8 cellular contexts compared by ENCODE assay signal in the genomic region with DNA sequence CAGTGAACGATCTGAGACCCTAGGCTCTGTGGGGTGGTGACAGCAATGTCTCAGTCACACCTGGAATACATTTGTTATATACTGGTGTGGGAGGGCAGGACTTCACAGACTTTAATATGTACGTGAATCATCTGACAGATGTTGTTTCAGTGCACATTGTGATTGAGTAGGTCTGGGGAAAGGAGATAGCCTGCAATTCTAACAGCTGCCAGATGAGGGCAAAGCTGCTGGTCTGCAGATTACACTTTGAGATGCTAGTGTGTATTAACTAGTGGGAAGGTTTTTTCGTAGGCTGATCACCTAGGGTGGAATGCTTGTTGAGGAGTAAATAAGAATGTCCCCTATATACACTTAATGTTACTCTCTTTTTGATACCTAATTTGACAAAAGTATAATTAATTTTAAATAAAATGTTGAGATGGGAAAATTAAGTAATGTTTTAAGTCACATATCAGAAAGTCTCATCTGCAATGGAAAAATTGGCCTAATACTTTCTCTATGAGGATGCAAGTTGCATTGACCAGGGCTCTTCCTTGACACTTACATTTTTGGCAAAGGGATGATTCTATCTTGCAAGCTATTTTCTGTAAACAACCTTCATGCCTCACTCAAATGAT.
A peak's percentile ranks its signal among the peaks of the same experiment; 100 is the strongest.
DNase-seq lines count a peak whose midpoint lies in the region; ATAC-seq and TF ChIP-seq lines count a peak whose summit lies in the region.

No MANE protein-coding gene starts in this region.

- ATAC-seq in activated T-cell treated with anti-CD3 and anti-CD28 coated beads, Interleukin-2, amount 50 U/mL, for 72 hours (replicated peaks in 1 of 2): no peak
- ATAC-seq in GM21737 (IDR thresholded peaks at IDR 0.05; ENCODE audit: unreplicated experiment): peak; percentile 60
- ATAC-seq in gastroesophageal sphincter: no peak
- no peak for ATAC-seq in naive thymus-derived CD8-positive, alpha-beta T cell

- no peak overlapping the region for H3K27ac ChIP-seq in SJCRH30
- H3K27ac ChIP-seq in gastroesophageal sphincter: no peak overlapping the region
- H3K27ac ChIP-seq in smooth muscle cell (ENCODE audit: low read depth): no peak overlapping the region

- no peak for TF ChIP-seq POLR2A in gastroesophageal sphincter (IDR thresholded peaks at IDR 0.05)

- no peaks in the 10 kb centered on the region for H3K36me3 ChIP-seq in SJCRH30
- H3K36me3 ChIP-seq in gastroesophageal sphincter: no peaks in the 10 kb centered on the region
- no peaks in the 10 kb centered on the region for H3K36me3 ChIP-seq in smooth muscle cell (ENCODE audit: low read depth)

- no peaks in the 10 kb centered on the region for H3F3A ChIP-seq in smooth muscle cell (ENCODE audit: low read depth)

- no peaks in the 10 kb centered on the region for H3K4me1 Mint-ChIP-seq in activated T-cell treated with anti-CD3 and anti-CD28 coated beads, Interleukin-2, amount 50 U/mL, for 72 hours (ENCODE audit: low read depth)
- no peaks in the 10 kb centered on the region for H3K4me1 Mint-ChIP-seq in naive thymus-derived CD8-positive, alpha-beta T cell

- no peak overlapping the region for H3K4me2 ChIP-seq in smooth muscle cell

- H3K4me1 ChIP-seq in SJCRH30 (no peaks in the 10 kb centered on the region), gastroesophageal sphincter (no peaks in the 10 kb centered on the region), smooth muscle cell (ENCODE audit: low read depth) (no peaks in the 10 kb centered on the region)

- TF ChIP-seq EP300 in gastroesophageal sphincter (IDR thresholded peaks at IDR 0.05): no peak

- DNase-seq in activated T-cell treated with anti-CD3 and anti-CD28 coated beads, Interleukin-2, amount 50 U/mL, for 72 hours: peak; percentile 0 to 2
- no peak for DNase-seq in activated T-cell treated with anti-CD3 and anti-CD28 coated beads for 4 hours
- DNase-seq in HuH-7.5 (ENCODE audit: low spot score): peak; percentile 13
- peak; percentile 17 to 58 for DNase-seq in SJCRH30
- no peak for DNase-seq in smooth muscle cell (lab: John Stamatoyannopoulos, UW; ENCODE audit: unreplicated experiment)
- no peak for DNase-seq in naive thymus-derived CD8-positive, alpha-beta T cell

- H3K79me2 ChIP-seq in smooth muscle cell (ENCODE audit: low read depth): no peaks in the 10 kb centered on the region

- H3K9ac ChIP-seq in smooth muscle cell (ENCODE audit: low read depth): no peak overlapping the region

- TF ChIP-seq CTCF in gastroesophageal sphincter (IDR thresholded peaks at IDR 0.05) (peak; percentile 38 to 58 (median 44)), smooth muscle cell (IDR thresholded peaks at IDR 0.05; ENCODE audit: borderline replicate concordance, insufficient read depth, poor library complexity, severe bottlenecking) (peak; percentile 67)

- H3K9me3 Mint-ChIP-seq in activated T-cell treated with anti-CD3 and anti-CD28 coated beads, Interleukin-2, amount 50 U/mL, for 72 hours: peaks cover 0 to 2% of the 10 kb centered on the region in 2 donors
- peaks cover 0 to 1% (median 0%) of the 10 kb centered on the region in 9 donors for H3K9me3 Mint-ChIP-seq in naive thymus-derived CD8-positive, alpha-beta T cell

- no peaks in the 10 kb centered on the region for H4K20me1 ChIP-seq in smooth muscle cell (ENCODE audit: low read depth)

- no peak overlapping the region for H3K4me3 ChIP-seq in SJCRH30
- no peak overlapping the region for H3K4me3 ChIP-seq in gastroesophageal sphincter
- H3K4me3 ChIP-seq in smooth muscle cell: no peak overlapping the region

- H3K9me3 ChIP-seq in SJCRH30 (replicated peaks) (no peaks in the 10 kb centered on the region; the same call in 1 of the 2 replicates), gastroesophageal sphincter (no peaks in the 10 kb centered on the region), smooth muscle cell (replicated peaks; ENCODE audit: low read depth) (no peaks in the 10 kb centered on the region)

- no peaks in the 10 kb centered on the region for H3K36me3 Mint-ChIP-seq in activated T-cell treated with anti-CD3 and anti-CD28 coated beads, Interleukin-2, amount 50 U/mL, for 72 hours (ENCODE audit: insufficient read depth in 2 of 2)
- no peaks in the 10 kb centered on the region for H3K36me3 Mint-ChIP-seq in naive thymus-derived CD8-positive, alpha-beta T cell

- H3K27me3 ChIP-seq in SJCRH30 (0 out of 2 replicates have a peak, but pooled peaks cover 12% of the 10 kb centered on the region), gastroesophageal sphincter (no peaks in the 10 kb centered on the region), smooth muscle cell (ENCODE audit: low read depth) (no peaks in the 10 kb centered on the region)

- H3K4me3 Mint-ChIP-seq in activated T-cell treated with anti-CD3 and anti-CD28 coated beads, Interleukin-2, amount 50 U/mL, for 72 hours: no peak overlapping the region
- H3K4me3 Mint-ChIP-seq in naive thymus-derived CD8-positive, alpha-beta T cell: no peak overlapping the region

- no peak overlapping the region for H2AFZ ChIP-seq in smooth muscle cell (ENCODE audit: low read depth)

- POLR2A ChIA-PET in naive thymus-derived CD8-positive, alpha-beta T cell (lab: Charles Lee): no interaction called here

- 25 to 34% methylated on average over 3 of the region's 3 CpGs for WGBS in gastroesophageal sphincter (ENCODE audit: low coverage in 1 of 2), 2 donors
- 52% methylated on average over 3 of the region's 3 CpGs for WGBS in smooth muscle cell (ENCODE audit: low lambda C conversion rate)

- no peak overlapping the region for H3K27ac Mint-ChIP-seq in activated T-cell treated with anti-CD3 and anti-CD28 coated beads, Interleukin-2, amount 50 U/mL, for 72 hours
- H3K27ac Mint-ChIP-seq in naive thymus-derived CD8-positive, alpha-beta T cell: no peak overlapping the region

- no peaks in the 10 kb centered on the region for H3K27me3 Mint-ChIP-seq in activated T-cell treated with anti-CD3 and anti-CD28 coated beads, Interleukin-2, amount 50 U/mL, for 72 hours (ENCODE audit: low read depth)
- peaks cover 0 to 4% (median 0%) of the 10 kb centered on the region in 5 donors for H3K27me3 Mint-ChIP-seq in naive thymus-derived CD8-positive, alpha-beta T cell

Comparison
In these comparisons a context has a peak if more than half of its experiments do, and no peak if none do; other contexts are left out.
1. DNase-seq: peak in activated T-cell treated with anti-CD3 and anti-CD28 coated beads, Interleukin-2, amount 50 U/mL, for 72 hours (2 of 2), HuH-7.5 (single experiment) and SJCRH30 (2 of 2); none in activated T-cell treated with anti-CD3 and anti-CD28 coated beads for 4 hours (single experiment), smooth muscle cell (single experiment) and naive thymus-derived CD8-positive, alpha-beta T cell (0 of 10).